8 cellular contexts compared by ENCODE assay signal in the genomic region with DNA sequence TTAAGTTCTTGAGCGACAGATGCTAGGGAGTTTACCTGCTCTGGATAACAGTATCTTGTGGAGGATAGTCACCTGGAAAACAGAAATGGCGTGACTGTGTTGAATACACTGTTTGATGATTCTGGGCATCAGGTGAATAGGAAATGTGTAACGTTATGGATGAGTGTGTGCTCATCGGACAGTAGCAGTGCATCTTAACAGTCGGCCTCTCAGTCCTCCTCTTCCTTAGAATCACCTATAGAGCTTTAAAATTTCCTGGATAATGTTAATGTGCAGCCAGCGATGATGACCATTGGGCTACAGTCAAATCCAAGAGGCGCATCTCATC.
DNase-seq lines count a peak whose midpoint lies in the region; ATAC-seq, FAIRE-seq and TF ChIP-seq lines count a peak whose summit lies in the region.

No MANE protein-coding gene starts in this region.

- peaks cover 16% of the 10 kb centered on the region for H3K79me2 ChIP-seq in GM23338 (replicated peaks; ENCODE audit: insufficient read depth)
- H3K79me2 ChIP-seq in PC-9 (ENCODE audit: low read depth) = peaks cover 9% of the 10 kb centered on the region
- H3K79me2 ChIP-seq in endothelial cell of umbilical vein (ENCODE audit: control insufficient read depth, insufficient read depth, low read length) = no peaks in the 10 kb centered on the region

- no TSS peak for BruUV-seq in PC-9 (replicated peaks; lab: Mats Ljungman, UMichigan)
- no TSS peak for BruUV-seq in endothelial cell of umbilical vein (replicated peaks; lab: Mats Ljungman, UMichigan)

- H3K9me1 ChIP-seq in endothelial cell of umbilical vein (replicated peaks; ENCODE audit: control insufficient read depth, extremely low read depth, insufficient read depth, low read length) = no peaks in the 10 kb centered on the region

- H4K20me1 ChIP-seq in GM23338 (replicated peaks; ENCODE audit: insufficient read depth) (peaks cover 17% of the 10 kb centered on the region; the same call in 1 of the 2 replicates), PC-9 (ENCODE audit: insufficient read depth) (no peaks in the 10 kb centered on the region), endothelial cell of umbilical vein (replicated peaks; ENCODE audit: control insufficient read depth, extremely low read depth, insufficient read depth, low read length) (no peaks in the 10 kb centered on the region)

- no peaks in the 10 kb centered on the region for H3K9me3 ChIP-seq in PC-9 (ENCODE audit: insufficient read depth, low read depth)
- no peaks in the 10 kb centered on the region for H3K9me3 ChIP-seq in endothelial cell of umbilical vein (replicated peaks; ENCODE audit: control insufficient read depth, insufficient read depth, low read length)
- H3K9me3 ChIP-seq in uterus = no peaks in the 10 kb centered on the region

- H3K27me3 ChIP-seq in GM23338 (ENCODE audit: insufficient read depth) (no peaks in the 10 kb centered on the region), PC-9 (ENCODE audit: insufficient read depth, low read depth) (no peaks in the 10 kb centered on the region), endothelial cell of umbilical vein (ENCODE audit: control insufficient read depth in 2 of 2, insufficient read depth in 2 of 2, low read length in 2 of 2) (peaks cover 2 to 9% of the 10 kb centered on the region in 2 experiments), uterus (peaks cover 0 to 6% of the 10 kb centered on the region in 2 donors)

- H3K36me3 ChIP-seq in GM23338 (ENCODE audit: insufficient read depth) (no peaks in the 10 kb centered on the region), PC-9 (ENCODE audit: low read depth) (no peaks in the 10 kb centered on the region), endothelial cell of umbilical vein (ENCODE audit: control insufficient read depth in 2 of 2, extremely low read depth in 1 of 2, insufficient read depth in 2 of 2, low read length in 2 of 2) (no peaks in the 10 kb centered on the region), uterus (no peaks in the 10 kb centered on the region)

- ATAC-seq in GM23338 (no peak), GM18511 (IDR thresholded peaks at IDR 0.05; ENCODE audit: unreplicated experiment) (no peak), HG02884 (IDR thresholded peaks at IDR 0.05; ENCODE audit: unreplicated experiment) (no peak)

- no peak overlapping the region for H3K9ac ChIP-seq in endothelial cell of umbilical vein (replicated peaks; ENCODE audit: extremely low read depth, insufficient read depth, low read length)

- dilution Hi-C loops in endothelial cell of umbilical vein (cut with MboI; ENCODE audit: extremely low pct_ligation_motif_present, low sequenced_read_pairs) = no loop called here

- TF ChIP-seq CTCF in GM23338 (conservative IDR thresholded peaks at IDR 0.05; ENCODE audit: low read depth in 2 of 2) (no peak), PC-9 (conservative IDR thresholded peaks at IDR 0.05) (no peak), endothelial cell of umbilical vein (IDR thresholded peaks at IDR 0.05; ENCODE audit: extremely low read depth in 1 of 2, insufficient read depth in 1 of 2, low read depth in 1 of 2, low read length in 2 of 2) (no peak), progenitor cell of endocrine pancreas (IDR thresholded peaks at IDR 0.05; ENCODE audit: unreplicated experiment) (no peak), uterus (IDR thresholded peaks at IDR 0.05) (no peak)

- H3K4me1 ChIP-seq in GM23338 (ENCODE audit: insufficient read depth) = peaks cover 5% of the 10 kb centered on the region; the same call in 1 of the 2 replicates
- peaks cover 8% of the 10 kb centered on the region; the same call in 1 of the 2 replicates for H3K4me1 ChIP-seq in PC-9 (replicated peaks; ENCODE audit: insufficient read depth)
- H3K4me1 ChIP-seq in endothelial cell of umbilical vein (ENCODE audit: control insufficient read depth, extremely low read depth, insufficient read depth, low read length) = peaks cover 3% of the 10 kb centered on the region
- H3K4me1 ChIP-seq in uterus = no peaks in the 10 kb centered on the region

- H3K4me1 Mint-ChIP-seq in GM23338 (peaks cover 15% of the 10 kb centered on the region), progenitor cell of endocrine pancreas (ENCODE audit: low read depth) (peaks cover 6% of the 10 kb centered on the region)

- POLR2A ChIA-PET in PC-9 (lab: Charles Lee; ENCODE audit: unreplicated experiment) = interaction anchor here (0.6 kb wide), 1 partner anchor 58 kb away, joined by 10 read pairs; no protein-coding TSS in a partner anchor
- POLR2A ChIA-PET in endothelial cell of umbilical vein (lab: Charles Lee) = no interaction called here

- H3K27me3 Mint-ChIP-seq in GM23338 (ENCODE audit: insufficient read depth, low read depth, poor library complexity) = peaks cover 8% of the 10 kb centered on the region
- H3K27me3 Mint-ChIP-seq in progenitor cell of endocrine pancreas = peaks cover 6% of the 10 kb centered on the region

- H3K4me3 ChIP-seq in GM23338 (peak overlapping the region; percentile 72), PC-9 (peak overlapping the region; percentile 65), endothelial cell of umbilical vein (replicated peaks in 1 of 3; ENCODE audit: insufficient read depth in 1 of 3, low read depth in 1 of 3, low read length in 3 of 3) (no peak overlapping the region), uterus (peak overlapping the region in 1 of 2 donors; percentile 44)

- H2AFZ ChIP-seq in GM23338 (peak overlapping the region; percentile 96), PC-9 (peak overlapping the region; percentile 95), endothelial cell of umbilical vein (ENCODE audit: low read depth, low read length) (peak overlapping the region; percentile 90)

- H3K27ac Mint-ChIP-seq in GM23338 (peak overlapping the region; percentile 88), progenitor cell of endocrine pancreas (peak overlapping the region; percentile 97)

- TF ChIP-seq POLR2A in endothelial cell of umbilical vein (IDR thresholded peaks at IDR 0.05; ENCODE audit: low read depth, low read length) (no peak), uterus (IDR thresholded peaks at IDR 0.05) (no peak)

- no peak for DNase-seq in GM23338 (ENCODE audit: low spot score)
- no peak for DNase-seq in PC-9
- no peak for DNase-seq in endothelial cell of umbilical vein (ENCODE audit: low read depth, low spot score)
- DNase-seq in progenitor cell of endocrine pancreas (ENCODE audit: low spot score, unreplicated experiment) = no peak
- DNase-seq in activated CD4-positive, CD25-positive, alpha-beta regulatory T cell treated with anti-CD3 and anti-CD28 coated beads, Interleukin-2, amount 50 U/mL, for 72 hours = no peak
- no peak for DNase-seq in uterus

- intact Hi-C loops in PC-9 (cut with micrococcal nuclease; ENCODE audit: unreplicated experiment) = no loop called here
- intact Hi-C loops in endothelial cell of umbilical vein (cut with micrococcal nuclease) = no loop called here
- intact Hi-C loops in uterus (cut with DNase I; ENCODE audit: low total_unique reads) = no loop called here

- FAIRE-seq in endothelial cell of umbilical vein (lab: Jason Lieb, UNC) = no peak

- H3K27ac ChIP-seq in GM23338 (ENCODE audit: low read depth) (peak overlapping the region; percentile 61; the same call in 1 of the 2 replicates), PC-9 (peak overlapping the region; percentile 79), endothelial cell of umbilical vein (ENCODE audit: insufficient read depth, low read depth, low read length) (no peak overlapping the region), uterus (no peak overlapping the region)

- H3K4me2 ChIP-seq in GM23338 (peak overlapping the region; percentile 78), PC-9 (peak overlapping the region; percentile 72), endothelial cell of umbilical vein (ENCODE audit: insufficient read depth, low read length) (no peak overlapping the region)

- no peaks in the 10 kb centered on the region for H3K9me2 ChIP-seq in GM23338 (ENCODE audit: insufficient read depth)
- H3K9me2 ChIP-seq in PC-9 (ENCODE audit: insufficient read depth) = no peaks in the 10 kb centered on the region

- H3F3A ChIP-seq in GM23338 (replicated peaks; ENCODE audit: low read depth) = peaks cover 7% of the 10 kb centered on the region; the same call in 1 of the 2 replicates
- peaks cover 24% of the 10 kb centered on the region for H3F3A ChIP-seq in PC-9 (ENCODE audit: insufficient read depth, low read depth)

- peak overlapping the region; percentile 99 for H3K4me3 Mint-ChIP-seq in GM23338
- peak overlapping the region; percentile 98 for H3K4me3 Mint-ChIP-seq in progenitor cell of endocrine pancreas (ENCODE audit: low read depth)

- no peaks in the 10 kb centered on the region; the same call in 1 of the 3 replicates for H3K9me3 Mint-ChIP-seq in GM23338
- H3K9me3 Mint-ChIP-seq in progenitor cell of endocrine pancreas (ENCODE audit: low read depth) = no peaks in the 10 kb centered on the region

- CTCF ChIA-PET in PC-9 (lab: Charles Lee) (no interaction called here), endothelial cell of umbilical vein (lab: Charles Lee) (interaction anchor here (1.2 kb wide), 1 partner anchor 58 kb away, joined by 4 read pairs; no protein-coding TSS in a partner anchor)

- H3K36me3 Mint-ChIP-seq in GM23338 (ENCODE audit: low read depth) = peaks cover 6% of the 10 kb centered on the region; the same call in 1 of the 3 replicates
- peaks cover 4% of the 10 kb centered on the region for H3K36me3 Mint-ChIP-seq in progenitor cell of endocrine pancreas (ENCODE audit: insufficient read depth)

TF ChIP-seq in GM23338, 12 proteins besides CTCF, POLR2A, EP300 and RAD21 (continues in another document):
- TF ChIP-seq EZH2 (IDR thresholded peaks at IDR 0.05; ENCODE audit: low read depth, unreplicated experiment) = no peak
- TF ChIP-seq CREB1 (CRISPR knock-in tag; IDR thresholded peaks at IDR 0.05; ENCODE audit: low read depth) = no peak

TF ChIP-seq in endothelial cell of umbilical vein, 7 proteins besides CTCF, POLR2A, EP300 and RAD21:
- TF ChIP-seq GATA2 (IDR thresholded peaks at IDR 0.05; ENCODE audit: insufficient read depth, insufficient read length, low read depth, low read length) (no peak), EZH2 (IDR thresholded peaks at IDR 0.05; ENCODE audit: borderline replicate concordance, low read depth, low read length, severe bottlenecking) (no peak)

Comparison
In these comparisons a context has a peak if more than half of its experiments do, and no peak if none do; other contexts are left out.
1. H3K27ac ChIP-seq: peak in GM23338 (single experiment) and PC-9 (single experiment); none in endothelial cell of umbilical vein (single experiment) and uterus (0 of 2).
2. H3K4me3 ChIP-seq: peak in GM23338 (single experiment) and PC-9 (single experiment); none in endothelial cell of umbilical vein (0 of 3).
3. Peak in every context shown above with its lines, with median percentiles within 50 percentile points of each other: H2AFZ ChIP-seq.